ENCODE assay signal across 32 cellular contexts in genomic region chr1:208148380-208148779, GRCh38.
"Had no signal": no experiment of that assay in that cellular context is flagged by ENCODE, and none has a peak within 500 bp of the region (broad histone marks: within the 10 kb centered on the region; RNA-seq: fewer than 3 reads in every experiment).

No MANE protein-coding gene starts in this region.

- H3K4me3 ChIP-seq: adrenal gland, ascending aorta, body of pancreas, breast epithelium, cardiac muscle cell had no signal

- H3K9me3 ChIP-seq: adrenal gland, ascending aorta, body of pancreas, breast epithelium had no signal

- H3K27me3 ChIP-seq: adrenal gland, ascending aorta, body of pancreas, brain microvascular endothelial cell, breast epithelium, cardiac muscle cell had no signal

- DNase-seq: activated effector memory CD4-positive, alpha-beta T cell treated with anti-CD3 and anti-CD28 coated beads, Interleukin-2, amount 50 U/mL, for 16 hours; activated effector memory CD4-positive, alpha-beta T cell treated with Interleukin-2 at 50 U/mL for 16 hours; activated gamma-delta T cell; activated gamma-delta T cell treated with Interleukin-2 at 50 U/mL for 16 hours; activated naive CD4-positive, alpha-beta T cell; activated naive CD4-positive, alpha-beta T cell treated with anti-CD3 and anti-CD28 coated beads for 36 hours; activated naive CD4-positive, alpha-beta T cell treated with anti-CD3 and anti-CD28 coated beads, Interleukin-2, amount 10 ng/mL, durations not matched to agents 7 days and 5 days; activated naive CD4-positive, alpha-beta T cell treated with anti-CD3 and anti-CD28 coated beads, Interleukin-2, amount 50 U/mL, for 16 hours; activated naive CD4-positive, alpha-beta T cell treated with Interleukin-2 at 50 U/mL for 16 hours; activated naive CD8-positive, alpha-beta T cell treated with anti-CD3 and anti-CD28 coated beads for 36 hours; activated naive CD8-positive, alpha-beta T cell treated with anti-CD3 and anti-CD28 coated beads, Interleukin-2, amount 10 ng/mL, durations not matched to agents 7 days and 5 days; activated naive CD8-positive, alpha-beta T cell treated with anti-CD3 and anti-CD28 coated beads, Interleukin-2, amount 50 U/mL, for 24 hours; activated T-cell treated with anti-CD3 and anti-CD28 coated beads, Interleukin-2, amount 50 U/mL, for 1 hour; activated T-cell treated with anti-CD3 and anti-CD28 coated beads, Interleukin-2, amount 50 U/mL, for 24 hours; activated T-cell treated with anti-CD3 and anti-CD28 coated beads, Interleukin-2, amount 50 U/mL, for 4 hours; activated T-cell treated with anti-CD3 and anti-CD28 coated beads, Interleukin-2, amount 50 U/mL, for 48 hours; activated T-cell treated with anti-CD3 and anti-CD28 coated beads, Interleukin-2, amount 50 U/mL, for 72 hours; adrenal gland; amniotic stem cell; amygdala; anterior cingulate cortex; aorta; body of pancreas; brain microvascular endothelial cell; caudate nucleus; central memory CD4-positive, alpha-beta T cell; cerebellar nuclear complex had no signal

- H3K27ac ChIP-seq: adrenal gland, ascending aorta, body of pancreas, brain microvascular endothelial cell, breast epithelium, cardiac muscle cell had no signal

- H3K4me1 ChIP-seq: adrenal gland, breast epithelium had no signal

- ATAC-seq: activated naive CD4-positive, alpha-beta T cell treated with anti-CD3 and anti-CD28 coated beads, Interleukin-2, amount 50 U/mL, for 72 hours; activated naive CD8-positive, alpha-beta T cell treated with anti-CD3 and anti-CD28 coated beads, Interleukin-2, amount 50 U/mL, for 24 hours; activated T-cell treated with anti-CD3 and anti-CD28 coated beads, Interleukin-2, amount 50 U/mL, for 4 hours; activated T-cell treated with anti-CD3 and anti-CD28 coated beads, Interleukin-2, amount 50 U/mL, for 72 hours; activated T-helper 17 cell treated with anti-CD3 and anti-CD28 coated beads, Interleukin-2, amount 50 U/mL, for 72 hours; body of pancreas had no signal

- H3K36me3 ChIP-seq: adrenal gland, ascending aorta, brain microvascular endothelial cell, breast epithelium, cardiac muscle cell had no signal
